8 cellular contexts compared by ENCODE assay signal in genomic region chr4:74230902-74231499, GRCh38.
A peak's percentile ranks its signal among the peaks of the same experiment; 100 is the strongest.
DNase-seq lines count a peak whose midpoint lies in the region; ATAC-seq and TF ChIP-seq lines count a peak whose summit lies in the region.

No MANE protein-coding gene starts in this region.

- no peak for TF ChIP-seq POLR2A in gastrocnemius medialis (IDR thresholded peaks at IDR 0.05)

- intact Hi-C loops in gastrocnemius medialis (cut with DNase I; ENCODE audit: low total_unique reads) = no loop called here

- ATAC-seq in activated CD4-positive, CD25-positive, alpha-beta regulatory T cell treated with anti-CD3 and anti-CD28 coated beads, Interleukin-2, amount 50 U/mL, for 24 hours = peak; percentile 37 to 48
- ATAC-seq in gastrocnemius medialis = peak; percentile 36 to 68

- H3K27me3 Mint-ChIP-seq in nephron progenitor cell (ENCODE audit: low read depth, poor library complexity) = no peaks in the 10 kb centered on the region

- no peaks in the 10 kb centered on the region for H3K9me3 Mint-ChIP-seq in nephron progenitor cell

- H3K4me3 Mint-ChIP-seq in nephron progenitor cell = no peak overlapping the region

- peaks cover 0 to 3% of the 10 kb centered on the region in 2 donors for H3K4me1 ChIP-seq in gastrocnemius medialis

- no peaks in the 10 kb centered on the region for H3K27me3 ChIP-seq in gastrocnemius medialis

- no peak overlapping the region for H3K4me3 ChIP-seq in cardiac fibroblast (replicated peaks in 1 of 2; ENCODE audit: low read depth in 2 of 2, low read length in 2 of 2)
- no peak overlapping the region for H3K4me3 ChIP-seq in gastrocnemius medialis

- no peaks in the 10 kb centered on the region for H3K4me1 Mint-ChIP-seq in nephron progenitor cell

- in situ Hi-C loops in gastrocnemius medialis (cut with MboI; ENCODE audit: low sequenced_read_pairs in 4 of 4) = no loop called here

- no peak overlapping the region for H3K27ac ChIP-seq in gastrocnemius medialis

- no peak for TF ChIP-seq CTCF in cardiac fibroblast (IDR thresholded peaks at IDR 0.05; ENCODE audit: low read depth, low read length)
- TF ChIP-seq CTCF in gastrocnemius medialis (IDR thresholded peaks at IDR 0.05 in 4 of 5, conservative IDR thresholded peaks at IDR 0.05 in 1 of 5) = no peak
- TF ChIP-seq CTCF in nephron progenitor cell (IDR thresholded peaks at IDR 0.05) = no peak

- H3K36me3 Mint-ChIP-seq in nephron progenitor cell (ENCODE audit: low read depth) = no peaks in the 10 kb centered on the region

- no peak overlapping the region for H3K27ac Mint-ChIP-seq in nephron progenitor cell

- no peak for DNase-seq in activated CD4-positive, CD25-positive, alpha-beta regulatory T cell treated with anti-CD3 and anti-CD28 coated beads, Interleukin-2, amount 50 U/mL, for 72 hours
- DNase-seq in HT1080 (ENCODE audit: low read depth) (peak; percentile 89), cardiac fibroblast (ENCODE audit: low read depth in 2 of 2) (peak; percentile 89 to 93), gastrocnemius medialis (no peak), NCI-H1092 (lab: John Stamatoyannopoulos, UW) (no peak), NCI-H2081 treated with DMSO at 0.1 percent for 48 hours (lab: John Stamatoyannopoulos, UW) (no peak), nephron progenitor cell (no peak)

- H3K9me3 ChIP-seq in gastrocnemius medialis = no peaks in the 10 kb centered on the region

- H3K36me3 ChIP-seq in gastrocnemius medialis = no peaks in the 10 kb centered on the region

Comparison
In these comparisons a context has a peak if more than half of its experiments do, and no peak if none do; other contexts are left out.
1. DNase-seq: peak in HT1080 (single experiment) and cardiac fibroblast (2 of 2); none in activated CD4-positive, CD25-positive, alpha-beta regulatory T cell treated with anti-CD3 and anti-CD28 coated beads, Interleukin-2, amount 50 U/mL, for 72 hours (single experiment), gastrocnemius medialis (0 of 2), NCI-H1092 (single experiment), NCI-H2081 treated with DMSO at 0.1 percent for 48 hours (single experiment) and nephron progenitor cell (single experiment).